13 cellular contexts compared by ENCODE assay signal in the genomic region with DNA sequence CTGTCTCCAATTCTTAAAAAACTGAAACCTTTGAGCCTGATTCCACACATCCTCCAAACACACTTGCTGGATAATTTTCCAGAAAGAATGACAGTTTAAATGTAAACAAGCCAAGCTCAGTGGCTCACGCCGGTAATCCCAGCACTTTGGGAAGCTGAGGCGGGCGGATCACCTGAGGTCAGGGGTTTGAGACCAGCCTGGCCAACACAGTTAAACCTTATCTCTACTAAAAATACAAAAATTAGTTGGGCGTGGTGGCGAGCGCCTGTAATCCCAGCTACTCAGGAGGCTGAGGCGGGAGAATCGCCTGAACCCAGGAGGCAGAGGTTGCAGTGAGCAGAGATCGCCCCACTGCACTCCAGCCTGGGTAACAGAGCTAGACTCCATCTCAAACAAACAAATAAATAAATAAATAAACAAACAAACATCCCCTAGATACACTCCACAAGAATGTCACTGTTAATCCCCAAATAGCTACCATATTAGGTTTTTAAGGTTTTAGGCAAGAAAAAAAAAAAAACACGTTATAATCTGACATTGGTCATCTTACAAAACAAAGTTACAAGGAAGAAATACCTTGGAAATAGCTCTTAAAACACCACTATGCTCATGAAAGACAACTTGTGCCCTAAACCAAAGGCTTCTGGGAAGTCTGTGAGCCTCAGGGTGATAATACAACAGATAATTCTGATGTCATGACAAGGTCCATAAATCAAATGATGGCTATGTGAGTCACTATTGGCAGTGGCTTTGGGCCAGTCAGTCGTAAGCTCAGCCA. TPM values are rescaled to one million over a fixed set of nuclear protein-coding genes. Genes with fewer than 3 reads are reported as not detected.
DNase-seq lines count a peak whose midpoint lies in the region; ATAC-seq, FAIRE-seq and TF ChIP-seq lines count a peak whose summit lies in the region.
"Had no signal": no experiment of that assay in that cellular context is flagged by ENCODE, and none has a peak within 500 bp of the region (broad histone marks: within the 10 kb centered on the region; RNA-seq: fewer than 3 reads in every experiment).

No MANE protein-coding gene starts in this region.

- CTCF ChIA-PET in CD8-positive, alpha-beta T cell (lab: Charles Lee) = interaction anchor here (0.9 to 1.6 kb wide), 3 partner anchors 57 to 267 kb away, joined by 3 to 5 read pairs (median 3); no protein-coding TSS in a partner anchor

- H4K91ac ChIP-seq in mesenchymal stem cell (ENCODE audit: low read length) = no peak overlapping the region

- H3K27ac ChIP-seq in CD8-positive, alpha-beta T cell (ENCODE audit: low read depth, low read length) = no peak overlapping the region
- H3K27ac ChIP-seq in mesenchymal stem cell (ENCODE audit: low read length, poor library complexity, severe bottlenecking) (no peak overlapping the region), endodermal cell (ENCODE audit: low read depth, low read length) (no peak overlapping the region)
- H3K27ac ChIP-seq: heart left ventricle had no signal

- peaks cover 37% of the 10 kb centered on the region for H3K4me1 ChIP-seq in CD8-positive, alpha-beta T cell (ENCODE audit: insufficient read depth, low read length)
- H3K4me1 ChIP-seq in mesenchymal stem cell (ENCODE audit: control insufficient read depth, insufficient read depth, low read depth, low read length) (no peaks in the 10 kb centered on the region), endodermal cell (ENCODE audit: control insufficient read depth, insufficient read depth, low read length) (peaks cover 14% of the 10 kb centered on the region)

- H3K9me3 Mint-ChIP-seq in CD8-positive, alpha-beta T cell = no peaks in the 10 kb centered on the region
- H3K9me3 Mint-ChIP-seq in endodermal cell = no peaks in the 10 kb centered on the region
- no peaks in the 10 kb centered on the region for H3K9me3 Mint-ChIP-seq in natural killer cell
- no peaks in the 10 kb centered on the region for H3K9me3 Mint-ChIP-seq in type B pancreatic cell
- H3K9me3 Mint-ChIP-seq: mesothelial cell of epicardium; T-helper 1 cell treated with Interleukin-12 subunit alpha and Interleukin-12 subunit beta and Interleukin-4 antibody, amounts not matched to agents 30 μg/mL and 1 μg/mL, for 36 hours had no signal

- no peaks in the 10 kb centered on the region for H3K36me3 ChIP-seq in CD8-positive, alpha-beta T cell (ENCODE audit: insufficient read depth, low read length)
- H3K36me3 ChIP-seq in mesenchymal stem cell (ENCODE audit: control insufficient read depth in 1 of 2, insufficient read depth in 2 of 2, low read depth in 1 of 2, low read length in 2 of 2) (no peaks in the 10 kb centered on the region), endodermal cell (ENCODE audit: control insufficient read depth, insufficient read depth, low read length) (no peaks in the 10 kb centered on the region)
- H3K36me3 ChIP-seq: heart left ventricle had no signal

- peaks cover 66% of the 10 kb centered on the region for H3K4me1 Mint-ChIP-seq in CD8-positive, alpha-beta T cell (ENCODE audit: low read depth)
- H3K4me1 Mint-ChIP-seq in endodermal cell (peaks cover 33% of the 10 kb centered on the region), natural killer cell (peaks cover 44 to 60% of the 10 kb centered on the region in 2 donors), type B pancreatic cell (ENCODE audit: unreplicated experiment) (peaks cover 9% of the 10 kb centered on the region)

- no peak overlapping the region for H2BK15ac ChIP-seq in mesenchymal stem cell (ENCODE audit: low read depth, poor library complexity, severe bottlenecking)

- FAIRE-seq in HTR-8/SVneo (lab: Jason Lieb, UNC) = peak; percentile 9

- no peaks in the 10 kb centered on the region for H3K27me3 ChIP-seq in CD8-positive, alpha-beta T cell (ENCODE audit: insufficient read depth, low read length)
- H3K27me3 ChIP-seq in mesenchymal stem cell (ENCODE audit: control insufficient read depth in 1 of 2, insufficient read depth in 1 of 2, low read length in 2 of 2) (no peaks in the 10 kb centered on the region), endodermal cell (ENCODE audit: control insufficient read depth, insufficient read depth, low read length, poor library complexity, severe bottlenecking) (no peaks in the 10 kb centered on the region)
- H3K27me3 ChIP-seq: heart left ventricle had no signal

- H3K36me3 Mint-ChIP-seq in CD8-positive, alpha-beta T cell = peaks cover 20% of the 10 kb centered on the region
- H3K36me3 Mint-ChIP-seq in endodermal cell (ENCODE audit: low read depth) (no peaks in the 10 kb centered on the region), natural killer cell (no peaks in the 10 kb centered on the region), type B pancreatic cell (no peaks in the 10 kb centered on the region)
- H3K36me3 Mint-ChIP-seq: mesothelial cell of epicardium had no signal

- no peak overlapping the region for H2BK12ac ChIP-seq in mesenchymal stem cell (ENCODE audit: low read length in 2 of 2)

- H3K14ac ChIP-seq in mesenchymal stem cell (ENCODE audit: low read length in 2 of 2) = no peak overlapping the region

- H4K8ac ChIP-seq in mesenchymal stem cell (ENCODE audit: low read length) = no peak overlapping the region

- H3K4me3 Mint-ChIP-seq in CD8-positive, alpha-beta T cell = peak overlapping the region; percentile 11
- H3K4me3 Mint-ChIP-seq in endodermal cell = no peak overlapping the region
- H3K4me3 Mint-ChIP-seq in natural killer cell = no peak overlapping the region
- H3K4me3 Mint-ChIP-seq in type B pancreatic cell = no peak overlapping the region
- H3K4me3 Mint-ChIP-seq: mesothelial cell of epicardium; T-helper 1 cell treated with Interleukin-12 subunit alpha and Interleukin-12 subunit beta and Interleukin-4 antibody, amounts not matched to agents 30 μg/mL and 1 μg/mL, for 36 hours had no signal

- TF ChIP-seq CTCF in CD8-positive, alpha-beta T cell (IDR thresholded peaks at IDR 0.05) = no peak
- no peak for TF ChIP-seq CTCF in endodermal cell (conservative IDR thresholded peaks at IDR 0.05)
- no peak for TF ChIP-seq CTCF in natural killer cell (IDR thresholded peaks at IDR 0.05)
- no peak for TF ChIP-seq CTCF in type B pancreatic cell (conservative IDR thresholded peaks at IDR 0.05)

- H3K23ac ChIP-seq in mesenchymal stem cell (ENCODE audit: low read length in 2 of 2) = no peak overlapping the region

- H2AFZ ChIP-seq in mesenchymal stem cell (ENCODE audit: low read depth, low read length) = no peak overlapping the region

- H3K18ac ChIP-seq in mesenchymal stem cell (ENCODE audit: low read depth in 1 of 2, low read length in 2 of 2) = no peak overlapping the region

- no peak overlapping the region for H2BK120ac ChIP-seq in mesenchymal stem cell (ENCODE audit: low read depth, low read length)

- H3K4me2 ChIP-seq in mesenchymal stem cell (ENCODE audit: low read length, poor library complexity, severe bottlenecking) = no peak overlapping the region

- 89% methylated on average over 11 of the region's 12 CpGs for WGBS in mesenchymal stem cell
- WGBS in endodermal cell (ENCODE audit: insufficient coverage in 1 of 2, insufficient read length in 1 of 2), 2 experiments = 91 to 94% methylated on average over 7 to 12 of the region's 12 CpGs

- intact Hi-C loops in CD8-positive, alpha-beta T cell (cut with DNase I, micrococcal nuclease) = no loop called here
- intact Hi-C loops in natural killer cell (cut with micrococcal nuclease) = no loop called here

- peak overlapping the region; percentile 57 for H3K9ac ChIP-seq in mesenchymal stem cell (ENCODE audit: low read length)
- H3K9ac ChIP-seq in endodermal cell (ENCODE audit: extremely low read depth, low read length, poor library complexity, severe bottlenecking) = no peak overlapping the region

- H3K9me3 ChIP-seq in CD8-positive, alpha-beta T cell (ENCODE audit: low read length) = no peaks in the 10 kb centered on the region
- no peaks in the 10 kb centered on the region for H3K9me3 ChIP-seq in mesenchymal stem cell (ENCODE audit: control insufficient read depth, low read length)
- H3K9me3 ChIP-seq in endodermal cell (ENCODE audit: control insufficient read depth, low read length) = no peaks in the 10 kb centered on the region
- H3K9me3 ChIP-seq: heart left ventricle had no signal

- H3K4ac ChIP-seq in mesenchymal stem cell (ENCODE audit: low read depth in 1 of 2, low read length in 2 of 2) = no peak overlapping the region

- H3K27me3 Mint-ChIP-seq in CD8-positive, alpha-beta T cell (ENCODE audit: low read depth) = no peaks in the 10 kb centered on the region
- no peaks in the 10 kb centered on the region for H3K27me3 Mint-ChIP-seq in endodermal cell (ENCODE audit: insufficient read depth)
- no peaks in the 10 kb centered on the region for H3K27me3 Mint-ChIP-seq in natural killer cell (ENCODE audit: low read depth in 2 of 2)
- H3K27me3 Mint-ChIP-seq in type B pancreatic cell = no peaks in the 10 kb centered on the region

- ATAC-seq in CD8-positive, alpha-beta T cell = no peak
- ATAC-seq in HG03354 (IDR thresholded peaks at IDR 0.05; ENCODE audit: poor library complexity, severe bottlenecking, unreplicated experiment) = no peak
- no peak for ATAC-seq in natural killer cell
- ATAC-seq: heart left ventricle had no signal

- no peak overlapping the region for H3K27ac Mint-ChIP-seq in CD8-positive, alpha-beta T cell
- H3K27ac Mint-ChIP-seq in endodermal cell = no peak overlapping the region
- peak overlapping the region in 1 of 2 donors; percentile 29 for H3K27ac Mint-ChIP-seq in natural killer cell
- H3K27ac Mint-ChIP-seq in type B pancreatic cell = no peak overlapping the region
- H3K27ac Mint-ChIP-seq: mesothelial cell of epicardium; T-helper 1 cell treated with Interleukin-12 subunit alpha and Interleukin-12 subunit beta and Interleukin-4 antibody, amounts not matched to agents 30 μg/mL and 1 μg/mL, for 36 hours had no signal

- no peak for DNase-seq in CD8-positive, alpha-beta T cell
- peak; percentile 71 for DNase-seq in HTR-8/SVneo (ENCODE audit: insufficient read length, low spot score)
- DNase-seq in astrocyte of the hippocampus (ENCODE audit: low read depth, low spot score) = peak; percentile 54
- peak; percentile 88 for DNase-seq in mesenchymal stem cell
- no peak for DNase-seq in endodermal cell
- DNase-seq in natural killer cell = no peak
- no peak for DNase-seq in type B pancreatic cell (ENCODE audit: extremely low spot score, unreplicated experiment)
- DNase-seq: activated T-cell treated with anti-CD3 and anti-CD28 coated beads, Interleukin-2, amount 50 U/mL, for 1 hour; heart left ventricle; NCI-H510A had no signal

- POLR2A ChIA-PET in CD8-positive, alpha-beta T cell (lab: Charles Lee) = interaction anchor here (0.6 to 0.9 kb wide), 2 partner anchors 12 to 93 kb away, joined by 3 read pairs; no protein-coding TSS in a partner anchor

- H3K4me3 ChIP-seq in CD8-positive, alpha-beta T cell (ENCODE audit: low read depth, low read length) = no peak overlapping the region
- H3K4me3 ChIP-seq in mesenchymal stem cell (ENCODE audit: insufficient read depth in 1 of 2, low read depth in 1 of 2, low read length in 2 of 2) (no peak overlapping the region), endodermal cell (ENCODE audit: low read length) (no peak overlapping the region)
- H3K4me3 ChIP-seq: heart left ventricle had no signal

- no peak overlapping the region for H2AK5ac ChIP-seq in mesenchymal stem cell (ENCODE audit: low read length, severe bottlenecking)

- no peak overlapping the region for H2BK5ac ChIP-seq in mesenchymal stem cell (ENCODE audit: low read depth, low read length, poor library complexity, severe bottlenecking)

- H3K79me1 ChIP-seq in mesenchymal stem cell (replicated peaks; ENCODE audit: low read length, poor library complexity, severe bottlenecking) = peaks cover 29% of the 10 kb centered on the region

RNA-seq across cellular contexts. Expression of gene TNIK, which starts 13.2 kb away (rescaled TPM):
- 10 to 100 TPM; 60.8 to 65.1 TPM for total RNA-seq in CD8-positive, alpha-beta T cell
- polyA plus RNA-seq in mesenchymal stem cell (2013, experiment 1 of 2) = 12.9 TPM
- polyA plus RNA-seq in mesenchymal stem cell (2013, experiment 2 of 2) = 11.9 TPM
- total RNA-seq in endodermal cell (10 to 100 TPM; 12.2 to 14.9 TPM), natural killer cell (100 to 1,000 TPM in 2 of 3 donors, 10 to 100 TPM in 1; 93.7 to 122 (median 119) TPM), type B pancreatic cell (ENCODE audit: low replicate concordance) (8.1 and 38.1 TPM in 2 replicates)
- polyA plus RNA-seq in endodermal cell (2013, experiment 1 of 2) = 30.1 TPM
- polyA plus RNA-seq in endodermal cell (2013, experiment 2 of 2) = 33.0 TPM

Comparison
In these comparisons a context has a peak if more than half of its experiments do, and no peak if none do; other contexts are left out.
1. DNase-seq: peak in HTR-8/SVneo (single experiment), astrocyte of the hippocampus (single experiment) and mesenchymal stem cell (single experiment); none in CD8-positive, alpha-beta T cell (0 of 7), endodermal cell (single experiment), natural killer cell (single experiment) and type B pancreatic cell (single experiment).